Comparison of ENCODE assay signal across 10 cellular contexts in genomic region chr19:16327501-16327900, GRCh38. TPM values are rescaled to one million over a fixed set of nuclear protein-coding genes. Genes with fewer than 3 reads are reported as not detected.
A peak's percentile ranks its signal among the peaks of the same experiment; 100 is the strongest.
DNase-seq lines count a peak whose midpoint lies in the region; ATAC-seq and TF ChIP-seq lines count a peak whose summit lies in the region.
"Had no signal": no experiment of that assay in that cellular context is flagged by ENCODE, and none has a peak within 500 bp of the region (broad histone marks: within the 10 kb centered on the region; RNA-seq: fewer than 3 reads in every experiment).

No MANE protein-coding gene starts in this region.

- in situ Hi-C loops in GM23248 (cut with MboI) = no loop called here

- H3K9me2 ChIP-seq in GM23248 (ENCODE audit: insufficient read depth) = no peaks in the 10 kb centered on the region

- no peaks in the 10 kb centered on the region for H3K27me3 ChIP-seq in GM23248 (replicated peaks; ENCODE audit: insufficient read depth)
- peaks cover 0 to 16% (median 0%) of the 10 kb centered on the region in 4 donors for H3K27me3 ChIP-seq in esophagus squamous epithelium
- H3K27me3 ChIP-seq in spleen (replicated peaks in 1 of 7) = peaks cover 0 to 4% (median 0%) of the 10 kb centered on the region in 7 donors
- no peaks in the 10 kb centered on the region for H3K27me3 ChIP-seq in WERI-Rb-1 (ENCODE audit: insufficient read depth, low read depth, severe bottlenecking)
- H3K27me3 ChIP-seq in smooth muscle cell (ENCODE audit: low read depth) = peaks cover 13% of the 10 kb centered on the region

- H3K4me3 ChIP-seq in GM23248 (peak overlapping the region; percentile 94), esophagus squamous epithelium (peak overlapping the region; percentile 57 to 91 (median 78)), spleen (peak overlapping the region; percentile 81 to 98 (median 94)), WERI-Rb-1 (ENCODE audit: low read depth, low read length) (no peak overlapping the region), smooth muscle cell (no peak overlapping the region)

- H3K9ac ChIP-seq in GM23248 = peak overlapping the region; percentile 91
- H3K9ac ChIP-seq in smooth muscle cell (ENCODE audit: low read depth) = no peak overlapping the region

- H3K4me2 ChIP-seq in GM23248 (ENCODE audit: unreplicated experiment) = peak overlapping the region; percentile 89
- H3K4me2 ChIP-seq in smooth muscle cell = no peak overlapping the region

- intact Hi-C loops in esophagus squamous epithelium (cut with DNase I) = no loop called here
- intact Hi-C loops in spleen (cut with DNase I; ENCODE audit: low total_unique reads) = loop anchor here (5.0 kb wide), 1 partner anchor 45 kb away; no protein-coding TSS in a partner anchor

- H3K27ac ChIP-seq in GM23248 (peak overlapping the region; percentile 81), esophagus squamous epithelium (peak overlapping the region; percentile 89 to 96 (median 94)), spleen (peak overlapping the region; percentile 80 to 99 (median 96)), WERI-Rb-1 (no peak overlapping the region), smooth muscle cell (ENCODE audit: low read depth) (no peak overlapping the region)

- 55 to 66% methylated on average over 6 of the region's 6 CpGs for WGBS in GM23248 (ENCODE audit: low coverage in 1 of 2, low lambda C conversion rate in 2 of 2, missing lambda C conversion rate in 2 of 2), 2 experiments
- WGBS in esophagus squamous epithelium, 2 donors = 32 to 36% methylated on average over 6 of the region's 6 CpGs
- 12 to 30% (median 21%) methylated on average over 6 of the region's 6 CpGs for WGBS in spleen, 5 donors
- 86% methylated on average over 6 of the region's 6 CpGs for WGBS in smooth muscle cell (ENCODE audit: low lambda C conversion rate)

- TF ChIP-seq CTCF in esophagus squamous epithelium (IDR thresholded peaks at IDR 0.05) (no peak), spleen (IDR thresholded peaks at IDR 0.05 in 8 of 11, conservative IDR thresholded peaks at IDR 0.05 in 3 of 11) (no peak), WERI-Rb-1 (IDR thresholded peaks at IDR 0.05; ENCODE audit: low read depth, low read length) (no peak), smooth muscle cell (IDR thresholded peaks at IDR 0.05; ENCODE audit: borderline replicate concordance, insufficient read depth, poor library complexity, severe bottlenecking) (no peak)

- H2AFZ ChIP-seq in GM23248 (no peak overlapping the region), smooth muscle cell (ENCODE audit: low read depth) (no peak overlapping the region)

- TF ChIP-seq POLR2A in esophagus squamous epithelium (IDR thresholded peaks at IDR 0.05) (no peak), spleen (IDR thresholded peaks at IDR 0.05) (peak in 1 of 3 donors; percentile 29)

- no peak for ATAC-seq in HG03280 (IDR thresholded peaks at IDR 0.05; ENCODE audit: unreplicated experiment)

- H3K4me1 ChIP-seq in GM23248 (ENCODE audit: insufficient read depth) (peaks cover 39% of the 10 kb centered on the region), esophagus squamous epithelium (peaks cover 23 to 70% (median 26%) of the 10 kb centered on the region in 3 donors), spleen (peaks cover 27 to 84% (median 64%) of the 10 kb centered on the region in 6 donors), smooth muscle cell (ENCODE audit: low read depth) (no peaks in the 10 kb centered on the region)

- H4K20me1 ChIP-seq in GM23248 (ENCODE audit: insufficient read depth) (no peaks in the 10 kb centered on the region), smooth muscle cell (ENCODE audit: low read depth) (peaks cover 28% of the 10 kb centered on the region)

- peak; percentile 36 for DNase-seq in GM23248
- peak in 3 of 5 experiments; percentile 18 to 35 (median 20) for DNase-seq in T-helper 2 cell
- DNase-seq in esophagus squamous epithelium (lab: John Stamatoyannopoulos, UW) = no peak
- DNase-seq in spleen = no peak
- DNase-seq in WERI-Rb-1 = no peak
- no peak for DNase-seq in NCI-H2029 (lab: John Stamatoyannopoulos, UW)
- no peak for DNase-seq in smooth muscle cell (lab: John Stamatoyannopoulos, UW; ENCODE audit: unreplicated experiment)
- DNase-seq: kidney glomerular epithelial cell, NCI-H446 had no signal

- H3F3A ChIP-seq in GM23248 (ENCODE audit: insufficient read depth) (peaks cover 46% of the 10 kb centered on the region), smooth muscle cell (ENCODE audit: low read depth) (peaks cover 5% of the 10 kb centered on the region)

- no peaks in the 10 kb centered on the region for H3K9me3 ChIP-seq in GM23248 (ENCODE audit: low read depth)
- H3K9me3 ChIP-seq in esophagus squamous epithelium = no peaks in the 10 kb centered on the region
- H3K9me3 ChIP-seq in spleen = no peaks in the 10 kb centered on the region
- no peaks in the 10 kb centered on the region for H3K9me3 ChIP-seq in WERI-Rb-1 (ENCODE audit: severe bottlenecking)
- no peaks in the 10 kb centered on the region for H3K9me3 ChIP-seq in smooth muscle cell (replicated peaks; ENCODE audit: low read depth)

- peaks cover 23% of the 10 kb centered on the region for H3K36me3 ChIP-seq in GM23248 (ENCODE audit: low read depth)
- peaks cover 0 to 22% (median 0%) of the 10 kb centered on the region in 3 donors for H3K36me3 ChIP-seq in esophagus squamous epithelium
- peaks cover 0 to 46% (median 14%) of the 10 kb centered on the region in 6 donors for H3K36me3 ChIP-seq in spleen
- H3K36me3 ChIP-seq in WERI-Rb-1 = 0 out of 2 replicates have a peak, but pooled peaks cover 3% of the 10 kb centered on the region
- H3K36me3 ChIP-seq in smooth muscle cell (ENCODE audit: low read depth) = no peaks in the 10 kb centered on the region

- H3K79me2 ChIP-seq in GM23248 (ENCODE audit: insufficient read depth) (peaks cover 29% of the 10 kb centered on the region), smooth muscle cell (ENCODE audit: low read depth) (no peaks in the 10 kb centered on the region)

RNA-seq across cellular contexts. Expression of gene KLF2, which starts 2.9 kb away (rescaled TPM):
- total RNA-seq in GM23248 (2014; rRNA removed; shearing (Covaris generic)) = 3.3 and 11.3 TPM in 2 replicates
- 7.8 and 10.8 TPM in 2 replicates for polyA plus RNA-seq in GM23248 (2016; fragmentation: Nextera tagmentation; extraction: Ambion mirVana)
- 10 to 100 TPM in 1 of 4 donors, 1 to 10 TPM in 3; 4.2 to 11.4 (median 8.0) TPM for total RNA-seq in esophagus squamous epithelium
- total RNA-seq in spleen = 100 to 1,000 TPM in 6 of 7 donors, 10 to 100 TPM in 1; 86.0 to 179 (median 106) TPM
- polyA plus RNA-seq in spleen = 10 to 100 TPM in 2 of 3 donors, 1 to 10 TPM in 1; 9.7 to 27.1 (median 19.5) TPM
- 2.7 and 8.7 TPM in 2 replicates for total RNA-seq in smooth muscle cell
- 11.2 and 18.0 TPM in 2 replicates for polyA plus RNA-seq in smooth muscle cell

Comparison
In these comparisons a context has a peak if more than half of its experiments do, and no peak if none do; other contexts are left out.
1. DNase-seq: peak in GM23248 (single experiment) and T-helper 2 cell (3 of 5); none in esophagus squamous epithelium (single experiment), spleen (single experiment), WERI-Rb-1 (single experiment), NCI-H2029 (single experiment) and smooth muscle cell (single experiment).
2. H3K27ac ChIP-seq: peak in GM23248 (single experiment), esophagus squamous epithelium (4 of 4) and spleen (8 of 8); none in WERI-Rb-1 (single experiment) and smooth muscle cell (single experiment).
3. H3K4me3 ChIP-seq: peak in GM23248 (single experiment), esophagus squamous epithelium (4 of 4) and spleen (8 of 8); none in WERI-Rb-1 (single experiment) and smooth muscle cell (single experiment).